ENCODE assay signal across 1 cellular context in genomic region chr21:41927727-41928409, GRCh38.
TF ChIP-seq lines count a peak whose summit lies in the region.

No MANE protein-coding gene starts in this region.

TF ChIP-seq in HepG2, 621 proteins besides CTCF, POLR2A, EP300 and RAD21:
- no peak for TF ChIP-seq AKNA (CRISPR knock-in tag; IDR thresholded peaks at IDR 0.05; ENCODE audit: borderline replicate concordance)
- TF ChIP-seq ATF1 (CRISPR knock-in tag; IDR thresholded peaks at IDR 0.05) = no peak
- no peak for TF ChIP-seq GATAD2A (CRISPR knock-in tag; IDR thresholded peaks at IDR 0.05)
- no peak for TF ChIP-seq ZNF33B (CRISPR knock-in tag; IDR thresholded peaks at IDR 0.05)
- TF ChIP-seq ZNF570 (CRISPR knock-in tag; IDR thresholded peaks at IDR 0.05; ENCODE audit: borderline replicate concordance) = no peak
- TF ChIP-seq ZNF782 (CRISPR knock-in tag; IDR thresholded peaks at IDR 0.05; ENCODE audit: borderline replicate concordance) = no peak
- TF ChIP-seq POLR2AphosphoS2 (IDR thresholded peaks at IDR 0.05; ENCODE audit: low read depth, low read length) = no peak
- TF ChIP-seq ZFP1 (CRISPR knock-in tag; IDR thresholded peaks at IDR 0.05) = no peak
- no peak for TF ChIP-seq ZBTB3 (CRISPR knock-in tag; IDR thresholded peaks at IDR 0.05; ENCODE audit: borderline replicate concordance, low read depth)
- no peak for TF ChIP-seq ZNF280B (CRISPR knock-in tag; IDR thresholded peaks at IDR 0.05; ENCODE audit: borderline replicate concordance)
